In genomic region chr2:88082781-88083180, GRCh38 we compare ENCODE assay signal across 21 cellular contexts. TPM values are rescaled to one million over a fixed set of nuclear protein-coding genes. Genes with fewer than 3 reads are reported as not detected.
DNase-seq lines count a peak whose midpoint lies in the region; ATAC-seq and TF ChIP-seq lines count a peak whose summit lies in the region.
"Had no signal": no experiment of that assay in that cellular context is flagged by ENCODE, and none has a peak within 500 bp of the region (broad histone marks: within the 10 kb centered on the region; RNA-seq: fewer than 3 reads in every experiment).

No MANE protein-coding gene starts in this region.

- H3K4me1 Mint-ChIP-seq in progenitor cell of endocrine pancreas (ENCODE audit: low read depth) = peaks cover 5% of the 10 kb centered on the region

- ATAC-seq in GM21528 (IDR thresholded peaks at IDR 0.05; ENCODE audit: low FRiP score, unreplicated experiment) = no peak
- ATAC-seq: left lobe of liver, PC-3 had no signal

- DNase-seq in COLO829 (ENCODE audit: low spot score) = peak; percentile 78
- peak; percentile 54 for DNase-seq in RPMI7951 (ENCODE audit: low read depth)
- DNase-seq in foreskin melanocyte = peak; percentile 93
- no peak for DNase-seq in progenitor cell of endocrine pancreas (ENCODE audit: low spot score, unreplicated experiment)
- DNase-seq in dermis blood vessel endothelial cell = no peak
- no peak for DNase-seq in NCI-H446 (lab: John Stamatoyannopoulos, UW)
- no peak for DNase-seq in posterior cingulate gyrus
- DNase-seq: activated CD4-positive, alpha-beta memory T cell treated with anti-CD3 and anti-CD28 coated beads for 36 hours; activated gamma-delta T cell; adrenal gland; NCI-H2227 treated with DMSO at 0.1 percent for 48 hours; PC-3; stimulated activated CD4-positive, alpha-beta T cell treated with anti-CD3 and anti-CD28 coated beads, Interleukin-12 subunit alpha, Interleukin-12 subunit beta, amount 100 ng/mL, for 4 hours; T-helper 2 cell; WERI-Rb-1 had no signal

- no peak overlapping the region for H3K4me3 Mint-ChIP-seq in progenitor cell of endocrine pancreas (ENCODE audit: low read depth)
- H3K4me3 Mint-ChIP-seq: activated CD4-positive, alpha-beta memory T cell treated with anti-CD3 and anti-CD28 coated beads for 36 hours had no signal

- no peaks in the 10 kb centered on the region for H3K27me3 Mint-ChIP-seq in progenitor cell of endocrine pancreas
- H3K27me3 Mint-ChIP-seq: activated CD4-positive, alpha-beta memory T cell treated with anti-CD3 and anti-CD28 coated beads for 36 hours had no signal

- intact Hi-C loops in posterior cingulate gyrus (cut with DNase I) = no loop called here

- H3K27ac Mint-ChIP-seq in progenitor cell of endocrine pancreas = peak overlapping the region; percentile 47
- H3K27ac Mint-ChIP-seq: activated CD4-positive, alpha-beta memory T cell treated with anti-CD3 and anti-CD28 coated beads for 36 hours had no signal

- no peaks in the 10 kb centered on the region for H3K9me3 Mint-ChIP-seq in progenitor cell of endocrine pancreas (ENCODE audit: low read depth)
- H3K9me3 Mint-ChIP-seq: activated CD4-positive, alpha-beta memory T cell treated with anti-CD3 and anti-CD28 coated beads for 36 hours had no signal

- H3K36me3 Mint-ChIP-seq in progenitor cell of endocrine pancreas (ENCODE audit: insufficient read depth) = no peaks in the 10 kb centered on the region
- H3K36me3 Mint-ChIP-seq: activated CD4-positive, alpha-beta memory T cell treated with anti-CD3 and anti-CD28 coated beads for 36 hours had no signal

- no peak for TF ChIP-seq CTCF in progenitor cell of endocrine pancreas (IDR thresholded peaks at IDR 0.05; ENCODE audit: unreplicated experiment)

RNA-seq across cellular contexts. Expression of gene SMYD1, which starts 15.2 kb away (rescaled TPM):
- total RNA-seq in RPMI7951 (2014; rRNA removed; shearing (Covaris generic)) = not detected in 2 replicates
- total RNA-seq in progenitor cell of endocrine pancreas (not detected in 2 replicates), dermis blood vessel endothelial cell (not detected in 2 replicates)
- total RNA-seq: activated CD4-positive, alpha-beta memory T cell treated with anti-CD3 and anti-CD28 coated beads for 36 hours; left lobe of liver; M059J; PC-3; SJSA1 had no signal

RNA-seq across cellular contexts. Expression of gene KRCC1, which starts 27.2 kb away (rescaled TPM):
- total RNA-seq in RPMI7951 (2014; rRNA removed; shearing (Covaris generic)) = 35.0 and 36.2 TPM in 2 replicates
- total RNA-seq in progenitor cell of endocrine pancreas = 16.2 and 16.7 TPM in 2 replicates
- 17.5 and 19.9 TPM in 2 replicates for total RNA-seq in dermis blood vessel endothelial cell

RNA-seq across cellular contexts. Expression of gene FABP1, which starts 45.1 kb away (rescaled TPM):
- not detected in 2 replicates for total RNA-seq in RPMI7951 (2014; rRNA removed; shearing (Covaris generic))
- total RNA-seq in progenitor cell of endocrine pancreas = 4.5 and 6.6 TPM in 2 replicates
- not detected in 2 replicates for total RNA-seq in dermis blood vessel endothelial cell
- total RNA-seq: activated CD4-positive, alpha-beta memory T cell treated with anti-CD3 and anti-CD28 coated beads for 36 hours; cardiac septum; M059J; mononuclear cell; PC-3; SJSA1 had no signal

Comparison
In these comparisons a context has a peak if more than half of its experiments do, and no peak if none do; other contexts are left out.
1. DNase-seq: peak in COLO829 (single experiment), RPMI7951 (single experiment) and foreskin melanocyte (single experiment); none in progenitor cell of endocrine pancreas (single experiment), dermis blood vessel endothelial cell (single experiment), NCI-H446 (0 of 2) and posterior cingulate gyrus (0 of 10).